Comparison of ENCODE assay signal across 1 cellular context in genomic region chr11:59615637-59616395, GRCh38.
A peak's percentile ranks its signal among the peaks of the same experiment; 100 is the strongest.
TF ChIP-seq lines count a peak whose summit lies in the region.

OSBP (minus strand) TSS chr11:59615774; CDS start chr11:59615664, 110 bp downstream.

TF ChIP-seq in HEK293, 187 proteins besides CTCF, POLR2A, EP300 and RAD21 (continued from another document):
- peak; percentile 72; the same call in 1 of the 2 replicates for TF ChIP-seq ZNF394 (tag by site-specific recombination; IDR thresholded peaks at IDR 0.05; ENCODE audit: borderline replicate concordance)
- TF ChIP-seq ZNF623 (tag by site-specific recombination; IDR thresholded peaks at IDR 0.05): no peak
- TF ChIP-seq ZNF629 (tag by site-specific recombination; IDR thresholded peaks at IDR 0.05): peak; percentile 91
- TF ChIP-seq GLIS1 (tag by site-specific recombination; IDR thresholded peaks at IDR 0.05): peak; percentile 29; the same call in 1 of the 2 replicates
- TF ChIP-seq ZNF366 (tag by site-specific recombination; conservative IDR thresholded peaks at IDR 0.05): peak; percentile 100
- peak; percentile 80 for TF ChIP-seq ZBTB21 (tag by site-specific recombination; IDR thresholded peaks at IDR 0.05)
- no peak for TF ChIP-seq SETDB1 (IDR thresholded peaks at IDR 0.05; ENCODE audit: insufficient read length, low read length)
- TF ChIP-seq ZNF561 (tag by site-specific recombination; IDR thresholded peaks at IDR 0.05; ENCODE audit: borderline replicate concordance): no peak
- peak; percentile 96 for TF ChIP-seq INSM2 (tag by site-specific recombination; IDR thresholded peaks at IDR 0.05)
- TF ChIP-seq ZNF132 (tag by site-specific recombination; IDR thresholded peaks at IDR 0.05; ENCODE audit: borderline replicate concordance): no peak
- peak; percentile 89 for TF ChIP-seq SP3 (tag by site-specific recombination; IDR thresholded peaks at IDR 0.05)
- peak; percentile 85 for TF ChIP-seq GLIS2 (tag by site-specific recombination; IDR thresholded peaks at IDR 0.05)
- TF ChIP-seq ZBTB26 (tag by site-specific recombination; optimal IDR thresholded peaks at IDR 0.05): peak; percentile 36
- TF ChIP-seq ZXDB (tag by site-specific recombination; IDR thresholded peaks at IDR 0.05): peak; percentile 46
- peak; percentile 58; the same call in 1 of the 2 replicates for TF ChIP-seq KLF8 (tag by site-specific recombination; IDR thresholded peaks at IDR 0.05)
- TF ChIP-seq ZBTB17 (tag by site-specific recombination; IDR thresholded peaks at IDR 0.05): peak; percentile 90
